ENCODE assay signal across 20 cellular contexts in the genomic region with DNA sequence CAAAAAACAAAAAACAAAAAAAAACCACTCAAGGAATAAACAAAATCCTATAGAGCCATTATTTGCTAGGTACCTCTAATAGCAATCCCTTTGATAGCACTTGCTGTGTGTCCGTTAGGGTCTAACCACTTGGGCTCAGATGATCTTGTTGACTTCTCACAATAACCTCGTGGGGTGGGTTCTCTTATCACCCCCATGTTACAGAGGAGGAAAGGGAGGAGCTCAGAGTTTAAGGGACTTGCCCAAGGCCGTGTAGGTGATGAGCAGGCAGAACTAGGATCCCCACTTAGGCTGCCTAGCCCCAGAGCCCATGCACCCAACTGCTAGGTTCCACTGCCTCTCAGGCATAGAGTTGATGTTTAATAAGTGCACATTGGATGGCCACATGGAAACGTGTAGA.
DNase-seq lines count a peak whose midpoint lies in the region; ATAC-seq, FAIRE-seq and TF ChIP-seq lines count a peak whose summit lies in the region.
"Had no signal": no experiment of that assay in that cellular context is flagged by ENCODE, and none has a peak within 500 bp of the region (broad histone marks: within the 10 kb centered on the region; RNA-seq: fewer than 3 reads in every experiment).

No MANE protein-coding gene starts in this region.

- in situ Hi-C loops in GM12878 (cut with MboI) = no loop called here

- WGBS in GM12878 (ENCODE audit: insufficient coverage, insufficient replicate concordance, low lambda C conversion rate, missing lambda C conversion rate) = 32% methylated on average over 4 of the region's 4 CpGs
- 97% methylated on average over 4 of the region's 4 CpGs for WGBS in prostate gland

- DNase-seq in GM19239 (ENCODE audit: insufficient read length, low spot score) (no peak), GM12878 (ENCODE audit: low read depth, low spot score) (no peak), osteoblast (ENCODE audit: insufficient read length, low spot score, missing footprints) (peak; percentile 74), coronary artery (ENCODE audit: low spot score) (no peak), prostate gland (ENCODE audit: low spot score) (no peak), NCI-H226 (no peak)
- no peak for DNase-seq in activated T-cell treated with anti-CD3 and anti-CD28 coated beads, Interleukin-2, amount 50 U/mL, for 72 hours
- DNase-seq: BE2C; Calu3; CD4-positive, alpha-beta memory T cell; COR-L47; DMS53; DMS79 treated with DMSO at 0.1 percent for 48 hours; GF-D8; H9 had no signal

- peaks cover 14% of the 10 kb centered on the region for H3K4me1 Mint-ChIP-seq in activated T-cell treated with anti-CD3 and anti-CD28 coated beads, Interleukin-2, amount 50 U/mL, for 72 hours (ENCODE audit: low read depth)

- no peak overlapping the region for H2AFZ ChIP-seq in GM12878 (ENCODE audit: control insufficient read depth, low read depth, low read length)
- no peak overlapping the region for H2AFZ ChIP-seq in osteoblast (ENCODE audit: low read length)
- H2AFZ ChIP-seq: GM23338 had no signal

- intact Hi-C loops in GM12878 (cut with micrococcal nuclease; ENCODE audit: unreplicated experiment) = loop anchor here (10.0 kb wide), 2 partner anchors 126 to 174 kb away; no protein-coding TSS in a partner anchor
- intact Hi-C loops in prostate gland (cut with DNase I) = no loop called here

- H3K27ac Mint-ChIP-seq in activated T-cell treated with anti-CD3 and anti-CD28 coated beads, Interleukin-2, amount 50 U/mL, for 72 hours = no peak overlapping the region
- H3K27ac Mint-ChIP-seq: CD14-positive monocyte, GM23338, H9 had no signal

- no peaks in the 10 kb centered on the region for H3K27me3 Mint-ChIP-seq in activated T-cell treated with anti-CD3 and anti-CD28 coated beads, Interleukin-2, amount 50 U/mL, for 72 hours (ENCODE audit: low read depth)
- H3K27me3 Mint-ChIP-seq: CD4-positive, alpha-beta memory T cell had no signal

- FAIRE-seq in GM19239 (lab: Jason Lieb, UNC) (peak; percentile 26), GM12878 (lab: Jason Lieb, UNC) (no peak)
- FAIRE-seq: GM12892 had no signal

- H3K36me3 Mint-ChIP-seq in activated T-cell treated with anti-CD3 and anti-CD28 coated beads, Interleukin-2, amount 50 U/mL, for 72 hours (ENCODE audit: insufficient read depth in 2 of 2) = peaks cover 2 to 4% of the 10 kb centered on the region in 2 donors

- H3K9ac ChIP-seq in GM12878 (ENCODE audit: control insufficient read depth, insufficient read depth, low read length) = no peak overlapping the region
- H3K9ac ChIP-seq: BLaER1 treated with 17β-estradiol and CSF1 and Interleukin-3, amounts not matched to agents 10 nM and 100 nM had no signal

- no peak overlapping the region for H3K4me3 ChIP-seq in GM12878
- no peak overlapping the region for H3K4me3 ChIP-seq in osteoblast (ENCODE audit: insufficient read depth, low read length)
- no peak overlapping the region for H3K4me3 ChIP-seq in coronary artery
- no peak overlapping the region for H3K4me3 ChIP-seq in prostate gland
- H3K4me3 ChIP-seq: BLaER1 treated with 17β-estradiol and CSF1 and Interleukin-3, amounts not matched to agents 10 nM and 100 nM; GM23338 had no signal

- no peak for ATAC-seq in GM12878
- ATAC-seq in activated T-cell treated with anti-CD3 and anti-CD28 coated beads, Interleukin-2, amount 50 U/mL, for 72 hours (replicated peaks in 1 of 2) = no peak
- ATAC-seq: GM23338, HCT116 had no signal

- peaks cover 20% of the 10 kb centered on the region for H3K4me1 ChIP-seq in GM12878 (ENCODE audit: control insufficient read depth, insufficient read depth, low read length)
- H3K4me1 ChIP-seq in osteoblast (ENCODE audit: insufficient read depth, low read length) = no peaks in the 10 kb centered on the region
- no peaks in the 10 kb centered on the region for H3K4me1 ChIP-seq in prostate gland (replicated peaks)

- SMC1A ChIA-PET in GM12878 (lab: Charles Lee; ENCODE audit: uncharacterized antibody, unreplicated experiment) = interaction anchor here (1.1 kb wide), 1 partner anchor 75 kb away, joined by 4 read pairs; no protein-coding TSS in a partner anchor

- H3K27ac ChIP-seq in GM12878 (ENCODE audit: control insufficient read depth, insufficient read depth) (no peak overlapping the region), osteoblast (ENCODE audit: low read depth, low read length) (no peak overlapping the region), coronary artery (no peak overlapping the region), prostate gland (no peak overlapping the region)
- H3K27ac ChIP-seq: BLaER1 treated with 17β-estradiol and CSF1 and Interleukin-3, amounts not matched to agents 10 nM and 100 nM had no signal

- RAD21 ChIA-PET in GM12878 (lab: Charles Lee; ENCODE audit: unreplicated experiment) = no interaction called here

- TSS peak; percentile 46 for BruUV-seq in GM12878 (replicated peaks; lab: Mats Ljungman, UMichigan)

- POLR2A ChIA-PET in GM12878 (lab: Charles Lee) = interaction anchor here (0.5 to 1.4 kb wide), 2 partner anchors 30 to 144 kb away, joined by 3 to 4 read pairs; no protein-coding TSS in a partner anchor

- H4K20me1 ChIP-seq in GM12878 (ENCODE audit: control insufficient read depth, insufficient read depth) (no peaks in the 10 kb centered on the region), osteoblast (ENCODE audit: insufficient read depth, low read length) (no peaks in the 10 kb centered on the region)

- TF ChIP-seq CTCF in GM12878 (IDR thresholded peaks at IDR 0.05 in 2 of 3, conservative IDR thresholded peaks at IDR 0.05 in 1 of 3; ENCODE audit: control insufficient read depth in 2 of 3, extremely low read depth in 1 of 3, insufficient read depth in 1 of 3, low read depth in 3 of 3, low read length in 3 of 3) = no peak
- TF ChIP-seq CTCF in osteoblast (IDR thresholded peaks at IDR 0.05; ENCODE audit: extremely low read depth, low read depth, low read length) = no peak
- TF ChIP-seq CTCF in coronary artery (IDR thresholded peaks at IDR 0.05) = no peak
- TF ChIP-seq CTCF in prostate gland (IDR thresholded peaks at IDR 0.05) = no peak

- no peak overlapping the region for H3K4me3 Mint-ChIP-seq in activated T-cell treated with anti-CD3 and anti-CD28 coated beads, Interleukin-2, amount 50 U/mL, for 72 hours
- H3K4me3 Mint-ChIP-seq: CD14-positive monocyte; CD4-positive, alpha-beta memory T cell; GM23338; H9 had no signal

- H3K36me3 ChIP-seq in GM12878 (ENCODE audit: control insufficient read depth in 2 of 2, insufficient read depth in 2 of 2, low read length in 1 of 2) (no peaks in the 10 kb centered on the region; a peak in 1 of 4 replicates), osteoblast (ENCODE audit: insufficient read depth, low read length) (no peaks in the 10 kb centered on the region), prostate gland (no peaks in the 10 kb centered on the region)
- H3K36me3 ChIP-seq: BE2C had no signal

- H3K27me3 ChIP-seq in GM12878 (replicated peaks in 1 of 2; ENCODE audit: control insufficient read depth in 2 of 2, insufficient read depth in 2 of 2, low read length in 1 of 2) = no peaks in the 10 kb centered on the region
- no peaks in the 10 kb centered on the region for H3K27me3 ChIP-seq in osteoblast (ENCODE audit: insufficient read depth, low read length)
- no peaks in the 10 kb centered on the region for H3K27me3 ChIP-seq in prostate gland (replicated peaks; ENCODE audit: insufficient read depth)
- H3K27me3 ChIP-seq: BE2C; BLaER1 treated with 17β-estradiol and CSF1 and Interleukin-3, amounts not matched to agents 10 nM and 100 nM had no signal

- H3K9me3 Mint-ChIP-seq in activated T-cell treated with anti-CD3 and anti-CD28 coated beads, Interleukin-2, amount 50 U/mL, for 72 hours = peaks cover 0 to 2% of the 10 kb centered on the region in 2 donors
- H3K9me3 Mint-ChIP-seq: CD4-positive, alpha-beta memory T cell had no signal

- peaks cover 3% of the 10 kb centered on the region for H3K79me2 ChIP-seq in GM12878 (ENCODE audit: control insufficient read depth, insufficient read depth, low read length)
- no peaks in the 10 kb centered on the region for H3K79me2 ChIP-seq in osteoblast (ENCODE audit: insufficient read depth, low read length)

- TF ChIP-seq POLR2A in GM12878 (IDR thresholded peaks at IDR 0.05; ENCODE audit: low read depth, low read length) (no peak), prostate gland (IDR thresholded peaks at IDR 0.05) (no peak)

- H3K4me2 ChIP-seq in GM12878 (ENCODE audit: control insufficient read depth, insufficient read depth) (no peak overlapping the region), osteoblast (ENCODE audit: insufficient read depth, low read length) (no peak overlapping the region)
- H3K4me2 ChIP-seq: BLaER1 treated with 17β-estradiol and CSF1 and Interleukin-3, amounts not matched to agents 10 nM and 100 nM; GM23338 had no signal

- CTCF ChIA-PET in GM12878 (lab: Yijun Ruan, JAX) = interaction anchor here (1.3 kb wide), 1 partner anchor 216 kb away, joined by 3 read pairs; no protein-coding TSS in a partner anchor

- no peak for TF ChIP-seq EP300 in GM12878 (IDR thresholded peaks at IDR 0.05; ENCODE audit: borderline replicate concordance in 1 of 2, control insufficient read depth in 1 of 2, low read depth in 2 of 2, low read length in 2 of 2)

- no peak for TF ChIP-seq RAD21 in GM12878 (IDR thresholded peaks at IDR 0.05; ENCODE audit: insufficient read depth, low read depth, low read length)

- H3K9me3 ChIP-seq in GM12878 (replicated peaks; ENCODE audit: control insufficient read depth, insufficient read depth, low read length) (peaks cover 3% of the 10 kb centered on the region; the same call in 1 of the 3 replicates), osteoblast (ENCODE audit: low read depth, low read length) (no peaks in the 10 kb centered on the region), prostate gland (no peaks in the 10 kb centered on the region)
- H3K9me3 ChIP-seq: BE2C had no signal

TF ChIP-seq in GM12878, 131 proteins besides CTCF, POLR2A, EP300 and RAD21:
- TF ChIP-seq RFX5 (IDR thresholded peaks at IDR 0.05; ENCODE audit: low read depth, low read length) (no peak), HDGF (IDR thresholded peaks at IDR 0.05) (no peak), GATAD2B (conservative IDR thresholded peaks at IDR 0.05; ENCODE audit: low read depth) (no peak)
